In the genomic region with DNA sequence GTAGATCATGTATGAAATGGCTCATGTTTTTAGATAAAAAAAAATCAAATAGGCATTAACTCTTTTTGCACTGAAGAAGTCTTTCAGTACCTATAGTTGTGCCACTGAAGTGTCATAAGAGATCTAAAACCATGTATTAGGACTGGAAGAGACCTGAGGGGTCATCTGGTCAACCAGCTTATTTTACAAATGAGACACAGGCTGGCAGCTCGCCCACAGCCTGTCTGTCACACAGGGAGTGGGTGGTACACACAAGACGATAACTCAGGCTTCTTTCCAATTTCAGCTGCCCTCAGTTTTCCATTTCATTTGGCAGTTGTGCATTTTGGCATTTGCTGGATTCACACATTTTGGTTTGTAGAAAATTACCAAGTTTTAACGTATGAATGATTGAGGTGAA, we compare ENCODE assay signal across 22 cellular contexts. TPM values are rescaled to one million over a fixed set of nuclear protein-coding genes. Genes with fewer than 3 reads are reported as not detected.
DNase-seq lines count a peak whose midpoint lies in the region; ATAC-seq and TF ChIP-seq lines count a peak whose summit lies in the region.
"Had no signal": no experiment of that assay in that cellular context is flagged by ENCODE, and none has a peak within 500 bp of the region (broad histone marks: within the 10 kb centered on the region; RNA-seq: fewer than 3 reads in every experiment).

No MANE protein-coding gene starts in this region.

- intact Hi-C loops in Right ventricle myocardium inferior (cut with DNase I): no loop called here

- TF ChIP-seq CTCF in HEK293 (tag by site-specific recombination; IDR thresholded peaks at IDR 0.05): no peak
- TF ChIP-seq CTCF in progenitor cell of endocrine pancreas (IDR thresholded peaks at IDR 0.05; ENCODE audit: unreplicated experiment): no peak

- H3K9me3 ChIP-seq in GM23248 (ENCODE audit: low read depth): no peaks in the 10 kb centered on the region
- H3K9me3 ChIP-seq in HEK293 (ENCODE audit: control insufficient read depth, insufficient read depth, low read depth, low read length): no peaks in the 10 kb centered on the region
- no peaks in the 10 kb centered on the region for H3K9me3 ChIP-seq in adipocyte (ENCODE audit: control insufficient read depth, low read length)
- H3K9me3 ChIP-seq: Peyer's patch had no signal

- H3K4me1 Mint-ChIP-seq in progenitor cell of endocrine pancreas (ENCODE audit: low read depth): peaks cover 5% of the 10 kb centered on the region

- ATAC-seq in GM21786 (IDR thresholded peaks at IDR 0.05; ENCODE audit: unreplicated experiment) (no peak), Right ventricle myocardium inferior (no peak), HG02870 (IDR thresholded peaks at IDR 0.05; ENCODE audit: unreplicated experiment) (no peak)
- ATAC-seq: CD8-positive, alpha-beta T cell; T-cell had no signal

- DNase-seq in GM23248: peak; percentile 29
- peak; percentile 31 for DNase-seq in adipocyte (ENCODE audit: low read depth)
- DNase-seq in progenitor cell of endocrine pancreas (ENCODE audit: low spot score, unreplicated experiment): no peak
- no peak for DNase-seq in Right ventricle myocardium inferior (ENCODE audit: missing footprints)
- DNase-seq: Calu3; CD8-positive, alpha-beta T cell; DMS79; Kasumi-1; MM.1S; NCI-H1092; NCI-H1436 treated with DMSO at 0.1 percent for 48 hours; NCI-H2081 treated with DMSO at 0.1 percent for 48 hours; NCI-H524; NK-92 treated with Interleukin-12 subunit alpha and Interleukin-12 subunit beta, amount 100 ng/mL, for 24 hours; Peyer's patch; Right ventricle myocardium superior; T-cell had no signal

- peaks cover 2% of the 10 kb centered on the region for H3K9me3 Mint-ChIP-seq in progenitor cell of endocrine pancreas (ENCODE audit: low read depth)
- H3K9me3 Mint-ChIP-seq: CD8-positive, alpha-beta T cell; IgD-negative memory B cell; T-cell had no signal

- POLR2A ChIA-PET in HEK293 (lab: Yijun Ruan, JAX): no interaction called here

- H3K79me2 ChIP-seq in GM23248 (ENCODE audit: insufficient read depth): peaks cover 92% of the 10 kb centered on the region

- CTCF ChIA-PET in HEK293 (lab: Yijun Ruan, JAX): interaction anchor here (0.6 kb wide), 1 partner anchor 33 kb away, joined by 5 read pairs; no protein-coding TSS in a partner anchor

- H3K36me3 ChIP-seq in GM23248 (ENCODE audit: low read depth) (peaks cover 31% of the 10 kb centered on the region), HEK293 (ENCODE audit: control insufficient read depth in 2 of 2, insufficient read depth in 1 of 2, low read length in 2 of 2) (peaks cover 0 to 8% of the 10 kb centered on the region in 2 experiments; a peak in 1 of 3 replicates), adipocyte (ENCODE audit: control insufficient read depth, insufficient read depth, low read length, severe bottlenecking) (peaks cover 13% of the 10 kb centered on the region)
- H3K36me3 ChIP-seq: Peyer's patch had no signal

- H4K20me1 ChIP-seq in GM23248 (ENCODE audit: insufficient read depth): no peaks in the 10 kb centered on the region

- no peak overlapping the region for H3K27ac ChIP-seq in GM23248
- no peak overlapping the region for H3K27ac ChIP-seq in HEK293 (ENCODE audit: extremely low read depth, low read depth, low read length)
- H3K27ac ChIP-seq: BLaER1 treated with 17β-estradiol and CSF1 and Interleukin-3, amounts not matched to agents 10 nM and 100 nM; Peyer's patch had no signal

- WGBS in GM23248 (ENCODE audit: low coverage in 1 of 2, low lambda C conversion rate in 2 of 2, missing lambda C conversion rate in 2 of 2), 2 experiments: 49 to 58% methylated on average over 3 of the region's 3 CpGs

- H3K27me3 ChIP-seq in GM23248 (replicated peaks; ENCODE audit: insufficient read depth) (no peaks in the 10 kb centered on the region), adipocyte (replicated peaks; ENCODE audit: control insufficient read depth, insufficient read depth, low read length) (no peaks in the 10 kb centered on the region)
- H3K27me3 ChIP-seq: BLaER1 treated with 17β-estradiol and CSF1 and Interleukin-3, amounts not matched to agents 10 nM and 100 nM; Peyer's patch had no signal

- no peaks in the 10 kb centered on the region for H3K9me2 ChIP-seq in GM23248 (ENCODE audit: insufficient read depth)

- no peak overlapping the region for H3K4me2 ChIP-seq in GM23248 (ENCODE audit: unreplicated experiment)
- H3K4me2 ChIP-seq: BLaER1 treated with 17β-estradiol and CSF1 and Interleukin-3, amounts not matched to agents 10 nM and 100 nM had no signal

- H3K36me3 Mint-ChIP-seq in progenitor cell of endocrine pancreas (ENCODE audit: insufficient read depth): peaks cover 36% of the 10 kb centered on the region
- H3K36me3 Mint-ChIP-seq: IgD-negative memory B cell had no signal

- H2AFZ ChIP-seq in GM23248: no peak overlapping the region

- H3F3A ChIP-seq in GM23248 (ENCODE audit: insufficient read depth): peaks cover 57% of the 10 kb centered on the region

- no peaks in the 10 kb centered on the region for H3K27me3 Mint-ChIP-seq in progenitor cell of endocrine pancreas
- H3K27me3 Mint-ChIP-seq: IgD-negative memory B cell, T-cell had no signal

- no peak overlapping the region for H3K4me3 Mint-ChIP-seq in progenitor cell of endocrine pancreas (ENCODE audit: low read depth)
- H3K4me3 Mint-ChIP-seq: CD8-positive, alpha-beta T cell; IgD-negative memory B cell; T-cell had no signal

- H3K27ac Mint-ChIP-seq in progenitor cell of endocrine pancreas: peak overlapping the region; percentile 44
- H3K27ac Mint-ChIP-seq: CD8-positive, alpha-beta T cell; IgD-negative memory B cell; T-cell had no signal

- no peak overlapping the region for H3K9ac ChIP-seq in GM23248
- no peak overlapping the region for H3K9ac ChIP-seq in adipocyte (ENCODE audit: low read length)
- H3K9ac ChIP-seq: BLaER1 treated with 17β-estradiol and CSF1 and Interleukin-3, amounts not matched to agents 10 nM and 100 nM had no signal

- no peak overlapping the region for H3K4me3 ChIP-seq in GM23248
- no peak overlapping the region for H3K4me3 ChIP-seq in HEK293 (ENCODE audit: low read depth, low read length)
- H3K4me3 ChIP-seq in adipocyte (ENCODE audit: low read length): no peak overlapping the region
- H3K4me3 ChIP-seq: BLaER1 treated with 17β-estradiol and CSF1 and Interleukin-3, amounts not matched to agents 10 nM and 100 nM; Peyer's patch had no signal

- H3K4me1 ChIP-seq in GM23248 (ENCODE audit: insufficient read depth) (peaks cover 44% of the 10 kb centered on the region), HEK293 (ENCODE audit: control insufficient read depth, insufficient read depth, low read length) (no peaks in the 10 kb centered on the region), adipocyte (ENCODE audit: control insufficient read depth, insufficient read depth, low read length) (peaks cover 8% of the 10 kb centered on the region)
- H3K4me1 ChIP-seq: Peyer's patch had no signal

- in situ Hi-C loops in GM23248 (cut with MboI): no loop called here

TF ChIP-seq in HEK293, 187 proteins besides CTCF, POLR2A, EP300 and RAD21:
- TF ChIP-seq ZFHX2 (tag by site-specific recombination; conservative IDR thresholded peaks at IDR 0.05) (0 out of 2 replicates have a peak, but pooled peaks have one; percentile 38), SP2 (tag by site-specific recombination; IDR thresholded peaks at IDR 0.05) (no peak), ZNF214 (tag by site-specific recombination; IDR thresholded peaks at IDR 0.05; ENCODE audit: borderline replicate concordance) (no peak)

RNA-seq across cellular contexts. Expression of gene C12orf75, which starts 34.7 kb away (rescaled TPM):
- 313 and 349 TPM in 2 replicates for total RNA-seq in GM23248 (2014; rRNA removed; shearing (Covaris generic))
- polyA plus RNA-seq in GM23248 (2016; fragmentation: Nextera tagmentation; extraction: Ambion mirVana): 590 and 607 TPM in 2 replicates
- total RNA-seq in progenitor cell of endocrine pancreas: 228 and 231 TPM in 2 replicates
- total RNA-seq in Right ventricle myocardium inferior: 1.2 TPM

Comparison
In these comparisons a context has a peak if more than half of its experiments do, and no peak if none do; other contexts are left out.
1. DNase-seq: peak in GM23248 (single experiment) and adipocyte (single experiment); none in progenitor cell of endocrine pancreas (single experiment) and Right ventricle myocardium inferior (single experiment).
2. RNA of gene C12orf75, which starts 34.7 kb away (total RNA-seq): 313 to 349 TPM in GM23248 and 228 to 231 TPM in progenitor cell of endocrine pancreas; 1.2 TPM in Right ventricle myocardium inferior (single experiment); every median in the first group is over 100 times any median in the second.